Comparison of ENCODE assay signal across 2 cellular contexts in the genomic region with DNA sequence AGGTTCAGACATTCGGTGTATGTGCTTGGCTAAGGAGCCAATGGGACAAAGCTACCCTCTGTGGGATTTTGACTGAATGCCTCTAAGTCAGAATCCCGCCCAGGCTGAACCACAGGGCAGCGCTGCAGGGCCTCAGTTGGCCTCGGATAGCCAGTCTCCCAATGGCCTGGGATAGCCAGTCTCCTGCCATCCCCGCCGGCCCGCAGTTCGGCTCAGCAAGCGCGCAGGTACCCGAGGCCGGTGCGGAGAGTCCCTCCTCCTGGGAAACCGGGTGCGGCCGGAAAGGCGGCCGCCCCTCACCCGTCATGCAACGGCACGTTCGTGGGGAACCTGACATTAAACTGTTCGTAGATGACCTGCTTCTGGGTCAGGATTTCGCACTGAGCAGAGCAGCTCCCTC.
TF ChIP-seq lines count a peak whose summit lies in the region.

No MANE protein-coding gene starts in this region.

TF ChIP-seq in GM23338, 12 proteins besides CTCF, POLR2A, EP300 and RAD21:
- TF ChIP-seq EZH2 (IDR thresholded peaks at IDR 0.05; ENCODE audit: low read depth, unreplicated experiment), result no peak
- no peak for TF ChIP-seq EZH2phosphoT487 (IDR thresholded peaks at IDR 0.05; ENCODE audit: unreplicated experiment)
- TF ChIP-seq ZNF331 (CRISPR knock-in tag; IDR thresholded peaks at IDR 0.05; ENCODE audit: low read depth), result no peak
- TF ChIP-seq, protein P1, sequence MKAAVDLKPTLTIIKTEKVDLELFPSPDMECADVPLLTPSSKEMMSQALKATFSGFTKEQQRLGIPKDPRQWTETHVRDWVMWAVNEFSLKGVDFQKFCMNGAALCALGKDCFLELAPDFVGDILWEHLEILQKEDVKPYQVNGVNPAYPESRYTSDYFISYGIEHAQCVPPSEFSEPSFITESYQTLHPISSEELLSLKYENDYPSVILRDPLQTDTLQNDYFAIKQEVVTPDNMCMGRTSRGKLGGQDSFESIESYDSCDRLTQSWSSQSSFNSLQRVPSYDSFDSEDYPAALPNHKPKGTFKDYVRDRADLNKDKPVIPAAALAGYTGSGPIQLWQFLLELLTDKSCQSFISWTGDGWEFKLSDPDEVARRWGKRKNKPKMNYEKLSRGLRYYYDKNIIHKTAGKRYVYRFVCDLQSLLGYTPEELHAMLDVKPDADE (IDR thresholded peaks at IDR 0.05), result no peak

TF ChIP-seq in IMR-90, 13 proteins besides CTCF, POLR2A, EP300 and RAD21:
- no peak for TF ChIP-seq MAZ (IDR thresholded peaks at IDR 0.05; ENCODE audit: borderline replicate concordance, low read depth, low read length)
- TF ChIP-seq FOS (IDR thresholded peaks at IDR 0.05; ENCODE audit: low read depth, low read length), result no peak
- TF ChIP-seq RFX5 (IDR thresholded peaks at IDR 0.05; ENCODE audit: low read depth, low read length), result no peak
- no peak for TF ChIP-seq CHD1 (IDR thresholded peaks at IDR 0.05; ENCODE audit: low read depth, low read length)
- TF ChIP-seq SMC3 (IDR thresholded peaks at IDR 0.05; ENCODE audit: low read depth, low read length), result no peak
- no peak for TF ChIP-seq CEBPB (IDR thresholded peaks at IDR 0.05; ENCODE audit: low read depth, low read length)
- TF ChIP-seq NFE2L2 (IDR thresholded peaks at IDR 0.05; ENCODE audit: low read depth, low read length), result no peak
- no peak for TF ChIP-seq MAFK (IDR thresholded peaks at IDR 0.05; ENCODE audit: low read depth, low read length)
- no peak for TF ChIP-seq MXI1 (IDR thresholded peaks at IDR 0.05; ENCODE audit: borderline replicate concordance, low read depth, low read length)
- no peak for TF ChIP-seq BHLHE40 (IDR thresholded peaks at IDR 0.05; ENCODE audit: low read depth, low read length)
- TF ChIP-seq, protein P2, sequence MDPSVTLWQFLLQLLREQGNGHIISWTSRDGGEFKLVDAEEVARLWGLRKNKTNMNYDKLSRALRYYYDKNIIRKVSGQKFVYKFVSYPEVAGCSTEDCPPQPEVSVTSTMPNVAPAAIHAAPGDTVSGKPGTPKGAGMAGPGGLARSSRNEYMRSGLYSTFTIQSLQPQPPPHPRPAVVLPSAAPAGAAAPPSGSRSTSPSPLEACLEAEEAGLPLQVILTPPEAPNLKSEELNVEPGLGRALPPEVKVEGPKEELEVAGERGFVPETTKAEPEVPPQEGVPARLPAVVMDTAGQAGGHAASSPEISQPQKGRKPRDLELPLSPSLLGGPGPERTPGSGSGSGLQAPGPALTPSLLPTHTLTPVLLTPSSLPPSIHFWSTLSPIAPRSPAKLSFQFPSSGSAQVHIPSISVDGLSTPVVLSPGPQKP (IDR thresholded peaks at IDR 0.05; ENCODE audit: borderline replicate concordance, low read depth, low read length), result no peak
- TF ChIP-seq, protein P3, sequence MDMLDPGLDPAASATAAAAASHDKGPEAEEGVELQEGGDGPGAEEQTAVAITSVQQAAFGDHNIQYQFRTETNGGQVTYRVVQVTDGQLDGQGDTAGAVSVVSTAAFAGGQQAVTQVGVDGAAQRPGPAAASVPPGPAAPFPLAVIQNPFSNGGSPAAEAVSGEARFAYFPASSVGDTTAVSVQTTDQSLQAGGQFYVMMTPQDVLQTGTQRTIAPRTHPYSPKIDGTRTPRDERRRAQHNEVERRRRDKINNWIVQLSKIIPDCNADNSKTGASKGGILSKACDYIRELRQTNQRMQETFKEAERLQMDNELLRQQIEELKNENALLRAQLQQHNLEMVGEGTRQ (IDR thresholded peaks at IDR 0.05; ENCODE audit: low read depth, low read length), result no peak
- no peak for TF ChIP-seq RCOR1 (IDR thresholded peaks at IDR 0.05; ENCODE audit: insufficient replicate concordance, low read length)
